In the genomic region with DNA sequence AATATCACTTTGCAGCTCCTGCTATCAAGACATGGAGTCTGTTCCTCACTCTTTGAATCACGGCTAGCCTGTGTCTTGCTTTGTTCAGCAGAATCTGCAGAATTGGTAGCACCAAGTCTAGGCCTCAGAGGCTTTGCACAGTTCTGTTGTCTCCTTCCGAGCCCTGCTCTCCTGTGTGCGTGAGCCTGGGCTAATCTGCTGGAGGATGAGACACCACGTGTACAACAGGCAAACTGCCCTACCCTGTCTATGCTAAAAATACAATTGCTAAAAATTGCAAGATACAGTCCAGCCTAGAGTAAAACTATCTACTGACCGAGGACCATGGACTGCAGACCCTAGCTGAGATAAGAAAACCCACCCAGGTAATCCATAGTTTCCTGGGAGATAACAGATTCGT, we compare ENCODE assay signal across 26 cellular contexts.
"Had no signal": no experiment of that assay in that cellular context is flagged by ENCODE, and none has a peak within 500 bp of the region (broad histone marks: within the 10 kb centered on the region; RNA-seq: fewer than 3 reads in every experiment).

No MANE protein-coding gene starts in this region.

- H3K4me3 ChIP-seq: dorsolateral prefrontal cortex, gastrocnemius medialis, sigmoid colon, thoracic aorta, tibial nerve, upper lobe of left lung had no signal

- H3K9ac ChIP-seq: parathyroid adenoma had no signal

- H3K27ac Mint-ChIP-seq: nephron; progenitor cell of endocrine pancreas; stimulated activated naive B cell treated with anti-CD40 and anti-IgM and Interleukin-4, amounts not matched to agents 10 μg/mL and 1 μg/mL and 100 μg/mL, for 72 hours; stimulated activated naive CD8-positive, alpha-beta T cell treated with anti-CD3 and anti-CD28 coated beads, Interleukin-15, Interleukin-2, amounts not matched to agents 100 ng/mL and 50 ng/mL, for 24 hours had no signal

- H3K9me3 Mint-ChIP-seq: naive thymus-derived CD4-positive, alpha-beta T cell; nephron; stimulated activated naive B cell treated with anti-CD40 and anti-IgM and Interleukin-4, amounts not matched to agents 10 μg/mL and 1 μg/mL and 100 μg/mL, for 72 hours; stimulated activated naive CD8-positive, alpha-beta T cell treated with anti-CD3 and anti-CD28 coated beads, Interleukin-15, Interleukin-2, amounts not matched to agents 100 ng/mL and 50 ng/mL, for 24 hours had no signal

- ATAC-seq: esophagus mucosa; gastrocnemius medialis; naive thymus-derived CD4-positive, alpha-beta T cell; stimulated activated naive B cell treated with anti-CD40 and anti-IgM and Interleukin-4, amounts not matched to agents 10 μg/mL and 1 μg/mL and 100 μg/mL, for 72 hours had no signal

- H3K36me3 Mint-ChIP-seq: naive thymus-derived CD4-positive, alpha-beta T cell; stimulated activated naive B cell treated with anti-CD40 and anti-IgM and Interleukin-4, amounts not matched to agents 10 μg/mL and 1 μg/mL and 100 μg/mL, for 72 hours had no signal

- H3K27me3 Mint-ChIP-seq: stimulated activated naive CD8-positive, alpha-beta T cell treated with anti-CD3 and anti-CD28 coated beads, Interleukin-15, Interleukin-2, amounts not matched to agents 100 ng/mL and 50 ng/mL, for 24 hours had no signal

- H3K9me3 ChIP-seq: gastrocnemius medialis, neutrophil, sigmoid colon, thoracic aorta, tibial nerve, upper lobe of left lung had no signal

- H3K4me1 ChIP-seq: gastrocnemius medialis, parathyroid adenoma, sigmoid colon, tibial nerve, upper lobe of left lung had no signal

- H3K27me3 ChIP-seq: gastrocnemius medialis, tibial nerve, upper lobe of left lung had no signal

- H2AFZ ChIP-seq: parathyroid adenoma had no signal

- DNase-seq: central memory CD4-positive, alpha-beta T cell; dorsolateral prefrontal cortex; effector CD4-positive, alpha-beta T cell; foreskin fibroblast; gastrocnemius medialis; head of caudate nucleus; hippocampal formation; islet precursor cell; kidney glomerular epithelial cell; mesendoderm; midbrain; naive thymus-derived CD4-positive, alpha-beta T cell; sigmoid colon; stimulated activated CD4-positive, alpha-beta T cell treated with anti-CD3 and anti-CD28 coated beads, Interleukin-2, amount 100 ng/mL, for 24 hours; stimulated activated CD4-positive, alpha-beta T cell treated with anti-CD3 and anti-CD28 coated beads, Interleukin-4, amount 100 ng/mL, for 24 hours; stimulated activated naive B cell treated with anti-CD40 and anti-IgM and Interleukin-4, amounts not matched to agents 10 μg/mL and 1 μg/mL and 100 μg/mL, for 72 hours; upper lobe of left lung had no signal

- H3K4me3 Mint-ChIP-seq: naive thymus-derived CD4-positive, alpha-beta T cell; nephron; stimulated activated naive B cell treated with anti-CD40 and anti-IgM and Interleukin-4, amounts not matched to agents 10 μg/mL and 1 μg/mL and 100 μg/mL, for 72 hours; stimulated activated naive CD8-positive, alpha-beta T cell treated with anti-CD3 and anti-CD28 coated beads, Interleukin-15, Interleukin-2, amounts not matched to agents 100 ng/mL and 50 ng/mL, for 24 hours had no signal

- H3K27ac ChIP-seq: dorsolateral prefrontal cortex, epithelial cell of prostate, gastrocnemius medialis, neutrophil, parathyroid adenoma, sigmoid colon, thoracic aorta, tibial nerve, upper lobe of left lung had no signal

- H3K79me2 ChIP-seq: parathyroid adenoma had no signal

- H3K36me3 ChIP-seq: gastrocnemius medialis, neutrophil, sigmoid colon, thoracic aorta, tibial nerve, upper lobe of left lung had no signal
